ENCODE assay signal across 8 cellular contexts in genomic region chr6:44386929-44387345, GRCh38. TPM values are rescaled to one million over a fixed set of nuclear protein-coding genes. Genes with fewer than 3 reads are reported as not detected.
DNase-seq lines count a peak whose midpoint lies in the region; ATAC-seq and TF ChIP-seq lines count a peak whose summit lies in the region.

No MANE protein-coding gene starts in this region.

- peak overlapping the region; percentile 91 for H3K4me3 Mint-ChIP-seq in dendritic cell treated with granulocyte-macrophage colony-stimulating factor and Interleukin-4, amounts not matched to agents 40 ng/mL and 50 ng/mL, for 4 days
- peak overlapping the region; percentile 97 for H3K4me3 Mint-ChIP-seq in mesothelial cell of epicardium

- no peak for TF ChIP-seq CTCF in BE2C (IDR thresholded peaks at IDR 0.05; ENCODE audit: low read depth, low read length)
- TF ChIP-seq CTCF in mesothelial cell of epicardium (IDR thresholded peaks at IDR 0.05; ENCODE audit: unreplicated experiment) = no peak

- DNase-seq in BE2C = no peak
- peak; percentile 28 for DNase-seq in MV-4-11 (lab: John Stamatoyannopoulos, UW)
- DNase-seq in mesothelial cell of epicardium (ENCODE audit: low spot score in 2 of 2, unreplicated experiment in 2 of 2) = no peak
- no peak for DNase-seq in posterior cingulate gyrus
- no peak for DNase-seq in dedifferentiated amniotic fluid mesenchymal stem cell (ENCODE audit: extremely low spot score)
- no peak for DNase-seq in globus pallidus (ENCODE audit: low spot score)

- peaks cover 31% of the 10 kb centered on the region for H3K36me3 Mint-ChIP-seq in dendritic cell treated with granulocyte-macrophage colony-stimulating factor and Interleukin-4, amounts not matched to agents 40 ng/mL and 50 ng/mL, for 4 days (ENCODE audit: low read depth)
- peaks cover 6% of the 10 kb centered on the region for H3K36me3 Mint-ChIP-seq in mesothelial cell of epicardium

- ATAC-seq in GM19035 (IDR thresholded peaks at IDR 0.05; ENCODE audit: unreplicated experiment) = peak; percentile 6

- H3K9me3 ChIP-seq in BE2C = no peaks in the 10 kb centered on the region

- intact Hi-C loops in dendritic cell treated with granulocyte-macrophage colony-stimulating factor and Interleukin-4, amounts not matched to agents 40 ng/mL and 50 ng/mL, for 4 days (cut with micrococcal nuclease) = no loop called here
- intact Hi-C loops in posterior cingulate gyrus (cut with DNase I) = no loop called here

- peak overlapping the region; percentile 85 for H3K4me3 ChIP-seq in BE2C (ENCODE audit: low read depth, low read length)

- H3K27ac Mint-ChIP-seq in dendritic cell treated with granulocyte-macrophage colony-stimulating factor and Interleukin-4, amounts not matched to agents 40 ng/mL and 50 ng/mL, for 4 days = peak overlapping the region; percentile 98
- peak overlapping the region; percentile 99 for H3K27ac Mint-ChIP-seq in mesothelial cell of epicardium

- H3K4me1 ChIP-seq in BE2C = peaks cover 2% of the 10 kb centered on the region

- H3K27me3 Mint-ChIP-seq in dendritic cell treated with granulocyte-macrophage colony-stimulating factor and Interleukin-4, amounts not matched to agents 40 ng/mL and 50 ng/mL, for 4 days = no peaks in the 10 kb centered on the region
- no peaks in the 10 kb centered on the region for H3K27me3 Mint-ChIP-seq in mesothelial cell of epicardium (ENCODE audit: low read depth)

- H3K9me3 Mint-ChIP-seq in dendritic cell treated with granulocyte-macrophage colony-stimulating factor and Interleukin-4, amounts not matched to agents 40 ng/mL and 50 ng/mL, for 4 days = no peaks in the 10 kb centered on the region
- H3K9me3 Mint-ChIP-seq in mesothelial cell of epicardium = no peaks in the 10 kb centered on the region

- H3K27me3 ChIP-seq in BE2C = no peaks in the 10 kb centered on the region

- H3K36me3 ChIP-seq in BE2C = peaks cover 13% of the 10 kb centered on the region

- H3K4me1 Mint-ChIP-seq in dendritic cell treated with granulocyte-macrophage colony-stimulating factor and Interleukin-4, amounts not matched to agents 40 ng/mL and 50 ng/mL, for 4 days (ENCODE audit: low read depth) = peaks cover 34% of the 10 kb centered on the region
- peaks cover 32% of the 10 kb centered on the region for H3K4me1 Mint-ChIP-seq in mesothelial cell of epicardium

RNA-seq across cellular contexts. Expression of gene CDC5L, which starts 0.6 kb away (rescaled TPM):
- 11.9 TPM for polyA plus RNA-seq in BE2C (2012; ENCODE audit: insufficient read depth, insufficient read length, low read depth)
- 25.6 to 26.0 TPM (median 25.7 TPM) in 3 replicates for total RNA-seq in mesothelial cell of epicardium

RNA-seq across cellular contexts. Expression of gene SPATS1, which starts 44.5 kb away (rescaled TPM):
- polyA plus RNA-seq in BE2C (2012; ENCODE audit: insufficient read depth, insufficient read length, low read depth) = not detected
- not detected in 3 replicates for total RNA-seq in mesothelial cell of epicardium
